Comparison of ENCODE assay signal across 21 cellular contexts in the genomic region with DNA sequence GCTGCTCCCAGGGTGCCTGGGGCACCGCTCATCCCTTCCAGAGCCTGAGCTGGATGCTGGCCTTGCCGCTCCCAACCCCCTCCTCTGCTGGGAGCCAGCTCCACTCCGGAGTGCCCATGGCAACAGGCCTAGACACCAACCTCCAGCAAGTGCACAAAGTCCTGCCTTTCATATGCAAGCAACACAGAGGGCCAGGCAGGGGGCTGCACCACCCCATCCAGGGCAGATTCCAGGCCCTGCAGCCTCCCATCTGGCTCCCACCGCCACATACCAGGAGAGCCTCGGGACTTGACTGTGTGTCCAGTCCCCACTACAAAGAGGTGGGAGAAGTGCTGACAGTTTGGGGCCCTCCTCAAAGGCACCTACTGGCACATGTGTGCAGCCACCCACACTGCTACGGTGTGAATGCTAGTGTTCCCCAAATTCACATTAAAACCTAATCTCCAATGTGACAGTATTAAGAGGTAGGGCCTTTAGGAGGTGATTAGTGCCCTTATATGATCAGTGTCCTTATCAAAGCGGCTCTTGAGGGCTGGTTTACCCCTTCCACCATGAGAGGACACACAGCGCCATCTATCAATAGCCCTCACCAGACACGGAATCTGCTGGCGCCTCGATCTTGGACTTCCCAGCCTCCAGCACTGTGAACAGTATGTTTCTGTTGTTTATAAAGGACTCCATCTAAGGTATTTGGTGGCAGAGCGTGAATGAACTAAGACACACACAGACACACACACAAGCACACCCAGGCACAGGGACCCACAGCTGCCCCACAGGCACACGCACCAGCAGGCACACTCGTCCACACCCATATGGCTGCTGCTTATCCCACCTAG. TPM values are rescaled to one million over a fixed set of nuclear protein-coding genes. Genes with fewer than 3 reads are reported as not detected.
DNase-seq lines count a peak whose midpoint lies in the region; ATAC-seq, FAIRE-seq and TF ChIP-seq lines count a peak whose summit lies in the region.
"Had no signal": no experiment of that assay in that cellular context is flagged by ENCODE, and none has a peak within 500 bp of the region (broad histone marks: within the 10 kb centered on the region; RNA-seq: fewer than 3 reads in every experiment).

No MANE protein-coding gene starts in this region.

- POLR2A ChIA-PET in HepG2 (lab: Yijun Ruan, JAX), result no interaction called here

- WGBS in esophagus muscularis mucosa, result 80% methylated on average over 9 of the region's 14 CpGs
- WGBS in HepG2 (ENCODE audit: low lambda C conversion rate), result 68% methylated on average over 9 of the region's 14 CpGs
- 82 to 90% (median 86%) methylated on average over 11 to 14 of the region's 14 CpGs for WGBS in spleen, 5 donors

- peak; percentile 23 for DNase-seq in NB4 (ENCODE audit: low read depth)
- no peak for DNase-seq in esophagus muscularis mucosa (ENCODE audit: extremely low spot score)
- DNase-seq in HepG2 (ENCODE audit: low spot score), result peak; percentile 76
- peak; percentile 51 for DNase-seq in spleen
- DNase-seq: activated CD4-positive, alpha-beta T cell treated with anti-CD3 and anti-CD28 coated beads, Interleukin-2, amount 10 ng/mL, durations not matched to agents 7 days and 5 days; activated naive CD8-positive, alpha-beta T cell treated with anti-CD3 and anti-CD28 coated beads, Interleukin-2, amount 50 U/mL, for 24 hours; activated T-cell treated with anti-CD3 and anti-CD28 coated beads, Interleukin-2, amount 50 U/mL, for 1 hour; mesendoderm; NCI-H2029 treated with DMSO at 0.1 percent for 48 hours; occipital lobe; stimulated activated CD4-positive, alpha-beta T cell treated with anti-CD3 and anti-CD28 coated beads, Interleukin-15, amount 100 ng/mL, for 24 hours; T1000; testis had no signal

- peaks cover 9% of the 10 kb centered on the region for H3K79me2 ChIP-seq in HepG2 (ENCODE audit: insufficient read depth, low read length)

- no peak for TF ChIP-seq CTCF in NB4 (IDR thresholded peaks at IDR 0.05; ENCODE audit: low read depth, low read length)
- TF ChIP-seq CTCF in esophagus muscularis mucosa (IDR thresholded peaks at IDR 0.05), result no peak
- peak; percentile 47 for TF ChIP-seq CTCF in HepG2 (CRISPR knock-in tag; IDR thresholded peaks at IDR 0.05)
- no peak for TF ChIP-seq CTCF in spleen (IDR thresholded peaks at IDR 0.05 in 8 of 11, conservative IDR thresholded peaks at IDR 0.05 in 3 of 11)

- no peak overlapping the region for H3K4me3 Mint-ChIP-seq in activated T-helper 17 cell treated with anti-CD3 and anti-CD28 coated beads, Interleukin-2, amount 50 U/mL, for 72 hours
- H3K4me3 Mint-ChIP-seq: activated CD4-positive, alpha-beta T cell treated with anti-CD3 and anti-CD28 coated beads, Interleukin-2, amount 10 ng/mL, durations not matched to agents 7 days and 5 days; activated naive CD8-positive, alpha-beta T cell treated with anti-CD3 and anti-CD28 coated beads, Interleukin-2, amount 50 U/mL, for 24 hours had no signal

- peak overlapping the region; percentile 59 for H3K4me2 ChIP-seq in HepG2 (ENCODE audit: low read depth, low read length)

- H3K27me3 ChIP-seq in esophagus muscularis mucosa (no peaks in the 10 kb centered on the region), HepG2 (ENCODE audit: control insufficient read depth in 1 of 2, insufficient read depth in 2 of 2, low read length in 2 of 2) (0 out of 5 replicates have a peak, but pooled peaks cover 0 to 1% of the 10 kb centered on the region in 2 experiments), spleen (replicated peaks in 1 of 7) (no peaks in the 10 kb centered on the region)
- H3K27me3 ChIP-seq: testis had no signal

- H3K4me1 Mint-ChIP-seq in activated T-helper 17 cell treated with anti-CD3 and anti-CD28 coated beads, Interleukin-2, amount 50 U/mL, for 72 hours, result no peaks in the 10 kb centered on the region
- H3K4me1 Mint-ChIP-seq: activated CD4-positive, alpha-beta T cell treated with anti-CD3 and anti-CD28 coated beads, Interleukin-2, amount 10 ng/mL, durations not matched to agents 7 days and 5 days; activated naive CD8-positive, alpha-beta T cell treated with anti-CD3 and anti-CD28 coated beads, Interleukin-2, amount 50 U/mL, for 24 hours had no signal

- TF ChIP-seq EP300 in esophagus muscularis mucosa (IDR thresholded peaks at IDR 0.05), result no peak
- no peak for TF ChIP-seq EP300 in HepG2 (IDR thresholded peaks at IDR 0.05; ENCODE audit: low read depth in 2 of 2, low read length in 2 of 2)
- TF ChIP-seq EP300 in HepG2 (CRISPR knock-in tag; IDR thresholded peaks at IDR 0.05; ENCODE audit: borderline replicate concordance), result no peak

- CTCF ChIA-PET in HepG2 (lab: Yijun Ruan, JAX; ENCODE audit: low intra/inter-chr PET ratio, low total read pairs), result no interaction called here

- peak; percentile 78 for FAIRE-seq in HepG2 (lab: Jason Lieb, UNC)
- FAIRE-seq: GM12878 had no signal

- no peak overlapping the region for H2AFZ ChIP-seq in HepG2 (ENCODE audit: low read length)

- intact Hi-C loops in esophagus muscularis mucosa (cut with DNase I) (no loop called here), HepG2 (cut with micrococcal nuclease; ENCODE audit: unreplicated experiment) (no loop called here), spleen (cut with DNase I; ENCODE audit: low total_unique reads) (no loop called here)

- H4K20me1 ChIP-seq in HepG2 (ENCODE audit: insufficient read depth, low read length), result no peaks in the 10 kb centered on the region; the same call in 1 of the 2 replicates

- H3K36me3 Mint-ChIP-seq in activated T-helper 17 cell treated with anti-CD3 and anti-CD28 coated beads, Interleukin-2, amount 50 U/mL, for 72 hours (ENCODE audit: low read depth), result no peaks in the 10 kb centered on the region

- no TSS peak for BruUV-seq in HepG2 (replicated peaks; lab: Mats Ljungman, UMichigan)

- H3K9ac ChIP-seq in HepG2 (ENCODE audit: insufficient read depth, low read depth, low read length), result peak overlapping the region; percentile 47; the same call in 1 of the 2 replicates

- H3K9me3 Mint-ChIP-seq in activated T-helper 17 cell treated with anti-CD3 and anti-CD28 coated beads, Interleukin-2, amount 50 U/mL, for 72 hours, result peaks cover 4% of the 10 kb centered on the region

- ATAC-seq in HepG2, result peak; percentile 95
- no peak for ATAC-seq in HG02970 (IDR thresholded peaks at IDR 0.05; ENCODE audit: low FRiP score, unreplicated experiment)
- no peak for ATAC-seq in activated T-helper 17 cell treated with anti-CD3 and anti-CD28 coated beads, Interleukin-2, amount 50 U/mL, for 72 hours (replicated peaks)
- no peak for ATAC-seq in GM18511 (IDR thresholded peaks at IDR 0.05; ENCODE audit: unreplicated experiment)
- no peak for ATAC-seq in GM19452 (IDR thresholded peaks at IDR 0.05; ENCODE audit: unreplicated experiment)
- ATAC-seq: activated naive CD8-positive, alpha-beta T cell treated with anti-CD3 and anti-CD28 coated beads, Interleukin-2, amount 50 U/mL, for 24 hours; esophagus mucosa; GM12878 had no signal

- H3K36me3 ChIP-seq in esophagus muscularis mucosa (no peaks in the 10 kb centered on the region), HepG2 (replicated peaks in 1 of 2; ENCODE audit: control insufficient read depth in 1 of 2, insufficient read depth in 2 of 2, low read length in 2 of 2) (peaks cover 1 to 7% of the 10 kb centered on the region in 2 experiments; a peak in 1 of 5 replicates), spleen (no peaks in the 10 kb centered on the region)

- no peak overlapping the region for H3K27ac Mint-ChIP-seq in activated T-helper 17 cell treated with anti-CD3 and anti-CD28 coated beads, Interleukin-2, amount 50 U/mL, for 72 hours
- H3K27ac Mint-ChIP-seq: activated naive CD8-positive, alpha-beta T cell treated with anti-CD3 and anti-CD28 coated beads, Interleukin-2, amount 50 U/mL, for 24 hours had no signal

- H3K4me3 ChIP-seq in NB4 (ENCODE audit: low read depth, low read length), result no peak overlapping the region
- H3K4me3 ChIP-seq in esophagus muscularis mucosa, result no peak overlapping the region
- H3K4me3 ChIP-seq in HepG2 (replicated peaks in 1 of 3; ENCODE audit: insufficient read depth in 1 of 3, low read depth in 2 of 3, low read length in 3 of 3), result peak overlapping the region in 1 of 3 experiments; percentile 22; a peak in 1 of 6 replicates
- H3K4me3 ChIP-seq in spleen, result no peak overlapping the region
- H3K4me3 ChIP-seq: coronary artery, GM12878, testis had no signal

- H3K4me1 ChIP-seq in esophagus muscularis mucosa (peaks cover 34 to 71% (median 64%) of the 10 kb centered on the region in 4 donors), HepG2 (ENCODE audit: insufficient read depth, low read length) (peaks cover 43% of the 10 kb centered on the region), spleen (peaks cover 0 to 49% (median 19%) of the 10 kb centered on the region in 6 donors)

- H3K9me3 ChIP-seq in esophagus muscularis mucosa, result peaks cover 0 to 5% (median 2%) of the 10 kb centered on the region in 4 donors
- peaks cover 14% of the 10 kb centered on the region for H3K9me3 ChIP-seq in HepG2 (ENCODE audit: low read length)
- peaks cover 5 to 27% (median 16%) of the 10 kb centered on the region in 8 donors for H3K9me3 ChIP-seq in spleen
- H3K9me3 ChIP-seq: testis had no signal

- TF ChIP-seq POLR2A in NB4 (IDR thresholded peaks at IDR 0.05; ENCODE audit: extremely low read depth, insufficient read length) (no peak), esophagus muscularis mucosa (IDR thresholded peaks at IDR 0.05; ENCODE audit: low read depth) (no peak), HepG2 (IDR thresholded peaks at IDR 0.05; ENCODE audit: insufficient read depth in 1 of 2, low read depth in 2 of 2, low read length in 2 of 2) (no peak), spleen (IDR thresholded peaks at IDR 0.05) (no peak)

- TF ChIP-seq RAD21 in HepG2 (CRISPR knock-in tag; IDR thresholded peaks at IDR 0.05), result peak; percentile 45; the same call in 1 of the 2 replicates

- no peaks in the 10 kb centered on the region for H3K27me3 Mint-ChIP-seq in activated T-helper 17 cell treated with anti-CD3 and anti-CD28 coated beads, Interleukin-2, amount 50 U/mL, for 72 hours
- H3K27me3 Mint-ChIP-seq: activated naive CD8-positive, alpha-beta T cell treated with anti-CD3 and anti-CD28 coated beads, Interleukin-2, amount 50 U/mL, for 24 hours had no signal

- H3K27ac ChIP-seq in esophagus muscularis mucosa (replicated peaks in 1 of 4), result peak overlapping the region in 3 of 4 donors; percentile 2 to 34 (median 8)
- peak overlapping the region; percentile 64 for H3K27ac ChIP-seq in HepG2 (ENCODE audit: extremely low read length, insufficient read depth, low read length)
- H3K27ac ChIP-seq in spleen, result peak overlapping the region in 3 of 8 donors; percentile 35 to 84 (median 78)
- H3K27ac ChIP-seq: C4-2B, testis had no signal

- in situ Hi-C loops in HepG2 (cut with HindIII; ENCODE audit: extremely low pct_ligation_motif_present, low pct_unique_long_range_greater_than_20kb), result no loop called here

RNA-seq across cellular contexts. Expression of gene ARVCF, which starts 16.2 kb away (rescaled TPM):
- 10 to 100 TPM; 31.1 to 55.8 (median 44.6) TPM for total RNA-seq in esophagus muscularis mucosa
- 10.4 and 17.7 TPM in 2 replicates for total RNA-seq in HepG2 (2016; rRNA removed; fragmentation: Illumina TruSeq; extraction: Trizol)
- total RNA-seq in HepG2 (2016; cell fraction: cytosol; rRNA removed; fragmentation: Illumina TruSeq; extraction: Trizol; ENCODE audit: low read depth), result 3.9 and 4.0 TPM in 2 replicates
- 8.1 and 18.0 TPM in 2 replicates for total RNA-seq in HepG2 (2016; cell fraction: insoluble cytoplasmic fraction; rRNA removed; fragmentation: Illumina TruSeq; extraction: Trizol)
- 3.8 and 4.0 TPM in 2 replicates for total RNA-seq in HepG2 (2016; cell fraction: membrane; rRNA removed; fragmentation: Illumina TruSeq; extraction: Trizol)
- total RNA-seq in HepG2 (2016; cell fraction: nucleus; rRNA removed; fragmentation: Illumina TruSeq; extraction: Trizol), result 20.2 and 20.4 TPM in 2 replicates
- 16.4 and 23.8 TPM in 2 replicates for polyA plus RNA-seq in HepG2 (2011; rRNA removed)
- polyA plus RNA-seq in HepG2 (2011; cell fraction: cytosol; rRNA removed), result 8.4 and 13.1 TPM in 2 replicates
- polyA plus RNA-seq in HepG2 (2011; cell fraction: nucleus; rRNA removed), result 152 and 182 TPM in 2 replicates
- polyA plus RNA-seq in HepG2 (2012), result 11.1 and 12.4 TPM in 2 replicates
- polyA plus RNA-seq in HepG2 (2016; cell fraction: cytosol; fragmentation: Illumina TruSeq; extraction: Trizol; ENCODE audit: low read depth), result 0.99 and 1.4 TPM in 2 replicates
- polyA plus RNA-seq in HepG2 (2016; cell fraction: insoluble cytoplasmic fraction; fragmentation: Illumina TruSeq; extraction: Trizol; ENCODE audit: low read depth), result 8.5 and 10.9 TPM in 2 replicates
- 2.0 and 2.3 TPM in 2 replicates for polyA plus RNA-seq in HepG2 (2016; cell fraction: membrane; fragmentation: Illumina TruSeq; extraction: Trizol; ENCODE audit: low read depth)
- 42.2 and 48.6 TPM in 2 replicates for polyA plus RNA-seq in HepG2 (2016; cell fraction: nucleus; fragmentation: Illumina TruSeq; extraction: Trizol; ENCODE audit: insufficient read depth, low read depth)
- polyA minus RNA-seq in HepG2 (2011; rRNA and poly(A)+ RNA removed; ENCODE audit: low replicate concordance), result 1.2 and 26.6 TPM in 2 replicates
- polyA minus RNA-seq in HepG2 (2011; cell fraction: cytosol; rRNA and poly(A)+ RNA removed), result 9.2 and 12.0 TPM in 2 replicates
- polyA minus RNA-seq in HepG2 (2011; cell fraction: nucleus; rRNA and poly(A)+ RNA removed), result 28.6 and 29.7 TPM in 2 replicates
- 10 to 100 TPM; 18.1 to 96.7 (median 29.5) TPM for total RNA-seq in spleen
- polyA plus RNA-seq in spleen, result 10 to 100 TPM in 2 of 3 donors, 1 to 10 TPM in 1; 9.4 to 42.5 (median 10.4) TPM
- total RNA-seq in activated T-helper 17 cell treated with anti-CD3 and anti-CD28 coated beads, Interleukin-2, amount 50 U/mL, for 72 hours, result 1 to 10 TPM; 1.0 to 1.2 TPM

RNA-seq across cellular contexts. Expression of gene TANGO2, which starts 20.4 kb away (rescaled TPM):
- total RNA-seq in esophagus muscularis mucosa, result 10 to 100 TPM; 37.1 to 44.4 (median 42.3) TPM
- 12.1 and 12.9 TPM in 2 replicates for total RNA-seq in HepG2 (2016; rRNA removed; fragmentation: Illumina TruSeq; extraction: Trizol)
- total RNA-seq in HepG2 (2016; cell fraction: cytosol; rRNA removed; fragmentation: Illumina TruSeq; extraction: Trizol; ENCODE audit: low read depth), result 7.0 and 7.5 TPM in 2 replicates
- 11.8 and 12.2 TPM in 2 replicates for total RNA-seq in HepG2 (2016; cell fraction: insoluble cytoplasmic fraction; rRNA removed; fragmentation: Illumina TruSeq; extraction: Trizol)
- total RNA-seq in HepG2 (2016; cell fraction: membrane; rRNA removed; fragmentation: Illumina TruSeq; extraction: Trizol), result 17.5 and 20.9 TPM in 2 replicates
- total RNA-seq in HepG2 (2016; cell fraction: nucleus; rRNA removed; fragmentation: Illumina TruSeq; extraction: Trizol), result 7.2 and 10.6 TPM in 2 replicates
- 14.8 and 20.8 TPM in 2 replicates for polyA plus RNA-seq in HepG2 (2011; rRNA removed)
- polyA plus RNA-seq in HepG2 (2011; cell fraction: cytosol; rRNA removed), result 17.4 and 18.3 TPM in 2 replicates
- 24.2 and 25.5 TPM in 2 replicates for polyA plus RNA-seq in HepG2 (2011; cell fraction: nucleus; rRNA removed)
- 5.0 and 9.6 TPM in 2 replicates for polyA plus RNA-seq in HepG2 (2012)
- polyA plus RNA-seq in HepG2 (2016; cell fraction: cytosol; fragmentation: Illumina TruSeq; extraction: Trizol; ENCODE audit: low read depth), result 8.1 TPM in 2 replicates
- 10.1 and 14.2 TPM in 2 replicates for polyA plus RNA-seq in HepG2 (2016; cell fraction: insoluble cytoplasmic fraction; fragmentation: Illumina TruSeq; extraction: Trizol; ENCODE audit: low read depth)
- polyA plus RNA-seq in HepG2 (2016; cell fraction: membrane; fragmentation: Illumina TruSeq; extraction: Trizol; ENCODE audit: low read depth), result 14.1 and 15.1 TPM in 2 replicates
- 17.4 and 18.4 TPM in 2 replicates for polyA plus RNA-seq in HepG2 (2016; cell fraction: nucleus; fragmentation: Illumina TruSeq; extraction: Trizol; ENCODE audit: insufficient read depth, low read depth)
- 34.8 and 39.9 TPM in 2 replicates for polyA minus RNA-seq in HepG2 (2011; rRNA and poly(A)+ RNA removed; ENCODE audit: low replicate concordance)
- polyA minus RNA-seq in HepG2 (2011; cell fraction: cytosol; rRNA and poly(A)+ RNA removed), result 9.8 and 10.9 TPM in 2 replicates
- 8.9 and 9.0 TPM in 2 replicates for polyA minus RNA-seq in HepG2 (2011; cell fraction: nucleus; rRNA and poly(A)+ RNA removed)
- 10 to 100 TPM; 35.9 to 72.2 (median 57.2) TPM for total RNA-seq in spleen
- 10 to 100 TPM; 18.7 to 30.9 (median 21.6) TPM for polyA plus RNA-seq in spleen
- 10 to 100 TPM; 19.3 to 28.2 TPM for total RNA-seq in activated T-helper 17 cell treated with anti-CD3 and anti-CD28 coated beads, Interleukin-2, amount 50 U/mL, for 72 hours

RNA-seq across cellular contexts. Expression of gene TXNRD2, which starts 58.8 kb away (rescaled TPM):
- total RNA-seq in esophagus muscularis mucosa (10 to 100 TPM; 12.9 to 27.2 (median 23.9) TPM), HepG2 (2016; rRNA removed; fragmentation: Illumina TruSeq; extraction: Trizol) (16.4 and 18.6 TPM in 2 replicates), spleen (10 to 100 TPM; 21.6 to 44.8 (median 34.9) TPM)
- 4.6 and 5.3 TPM in 2 replicates for total RNA-seq in HepG2 (2016; cell fraction: cytosol; rRNA removed; fragmentation: Illumina TruSeq; extraction: Trizol; ENCODE audit: low read depth)
- 16.6 and 20.5 TPM in 2 replicates for total RNA-seq in HepG2 (2016; cell fraction: insoluble cytoplasmic fraction; rRNA removed; fragmentation: Illumina TruSeq; extraction: Trizol)
- total RNA-seq in HepG2 (2016; cell fraction: membrane; rRNA removed; fragmentation: Illumina TruSeq; extraction: Trizol), result 7.4 and 8.1 TPM in 2 replicates
- 17.3 and 19.7 TPM in 2 replicates for total RNA-seq in HepG2 (2016; cell fraction: nucleus; rRNA removed; fragmentation: Illumina TruSeq; extraction: Trizol)
- polyA plus RNA-seq in HepG2 (2011; rRNA removed) (17.5 and 23.4 TPM in 2 replicates), spleen (10 to 100 TPM; 23.3 to 45.9 (median 45.0) TPM)
- 11.8 and 19.6 TPM in 2 replicates for polyA plus RNA-seq in HepG2 (2011; cell fraction: cytosol; rRNA removed)
- polyA plus RNA-seq in HepG2 (2011; cell fraction: nucleus; rRNA removed), result 74.7 and 94.3 TPM in 2 replicates
- polyA plus RNA-seq in HepG2 (2012), result 11.2 and 13.2 TPM in 2 replicates
- polyA plus RNA-seq in HepG2 (2016; cell fraction: cytosol; fragmentation: Illumina TruSeq; extraction: Trizol; ENCODE audit: low read depth), result 3.6 and 4.0 TPM in 2 replicates
- 17.8 and 20.1 TPM in 2 replicates for polyA plus RNA-seq in HepG2 (2016; cell fraction: insoluble cytoplasmic fraction; fragmentation: Illumina TruSeq; extraction: Trizol; ENCODE audit: low read depth)
- 5.9 and 6.5 TPM in 2 replicates for polyA plus RNA-seq in HepG2 (2016; cell fraction: membrane; fragmentation: Illumina TruSeq; extraction: Trizol; ENCODE audit: low read depth)
- 34.4 and 34.7 TPM in 2 replicates for polyA plus RNA-seq in HepG2 (2016; cell fraction: nucleus; fragmentation: Illumina TruSeq; extraction: Trizol; ENCODE audit: insufficient read depth, low read depth)
- polyA minus RNA-seq in HepG2 (2011; rRNA and poly(A)+ RNA removed; ENCODE audit: low replicate concordance), result 28.2 and 29.9 TPM in 2 replicates
- polyA minus RNA-seq in HepG2 (2011; cell fraction: cytosol; rRNA and poly(A)+ RNA removed), result 10.6 and 12.9 TPM in 2 replicates
- 24.5 and 27.3 TPM in 2 replicates for polyA minus RNA-seq in HepG2 (2011; cell fraction: nucleus; rRNA and poly(A)+ RNA removed)
- 10 to 100 TPM; 14.1 to 21.4 TPM for total RNA-seq in activated T-helper 17 cell treated with anti-CD3 and anti-CD28 coated beads, Interleukin-2, amount 50 U/mL, for 72 hours

RNA-seq across cellular contexts. Expression of gene COMT, which starts 58.9 kb away (rescaled TPM):
- 100 to 1,000 TPM; 141 to 231 (median 196) TPM for total RNA-seq in esophagus muscularis mucosa
- total RNA-seq in HepG2 (2016; rRNA removed; fragmentation: Illumina TruSeq; extraction: Trizol), result 144 and 162 TPM in 2 replicates
- total RNA-seq in HepG2 (2016; cell fraction: cytosol; rRNA removed; fragmentation: Illumina TruSeq; extraction: Trizol; ENCODE audit: low read depth), result 44.0 and 61.5 TPM in 2 replicates
- 127 and 167 TPM in 2 replicates for total RNA-seq in HepG2 (2016; cell fraction: insoluble cytoplasmic fraction; rRNA removed; fragmentation: Illumina TruSeq; extraction: Trizol)
- total RNA-seq in HepG2 (2016; cell fraction: membrane; rRNA removed; fragmentation: Illumina TruSeq; extraction: Trizol), result 60.4 and 90.3 TPM in 2 replicates
- 92.2 and 95.4 TPM in 2 replicates for total RNA-seq in HepG2 (2016; cell fraction: nucleus; rRNA removed; fragmentation: Illumina TruSeq; extraction: Trizol)
- polyA plus RNA-seq in HepG2 (2011; rRNA removed), result 156 and 194 TPM in 2 replicates
- polyA plus RNA-seq in HepG2 (2011; cell fraction: cytosol; rRNA removed), result 185 and 260 TPM in 2 replicates
- 192 TPM in 2 replicates for polyA plus RNA-seq in HepG2 (2011; cell fraction: nucleus; rRNA removed)
- 90.6 and 123 TPM in 2 replicates for polyA plus RNA-seq in HepG2 (2012)
- polyA plus RNA-seq in HepG2 (2016; cell fraction: cytosol; fragmentation: Illumina TruSeq; extraction: Trizol; ENCODE audit: low read depth), result 59.9 and 87.6 TPM in 2 replicates
- 139 and 159 TPM in 2 replicates for polyA plus RNA-seq in HepG2 (2016; cell fraction: insoluble cytoplasmic fraction; fragmentation: Illumina TruSeq; extraction: Trizol; ENCODE audit: low read depth)
- 62.3 and 85.6 TPM in 2 replicates for polyA plus RNA-seq in HepG2 (2016; cell fraction: membrane; fragmentation: Illumina TruSeq; extraction: Trizol; ENCODE audit: low read depth)
- polyA plus RNA-seq in HepG2 (2016; cell fraction: nucleus; fragmentation: Illumina TruSeq; extraction: Trizol; ENCODE audit: insufficient read depth, low read depth), result 155 and 158 TPM in 2 replicates
- 32.2 and 191 TPM in 2 replicates for polyA minus RNA-seq in HepG2 (2011; rRNA and poly(A)+ RNA removed; ENCODE audit: low replicate concordance)
- 76.6 and 84.9 TPM in 2 replicates for polyA minus RNA-seq in HepG2 (2011; cell fraction: cytosol; rRNA and poly(A)+ RNA removed)
- polyA minus RNA-seq in HepG2 (2011; cell fraction: nucleus; rRNA and poly(A)+ RNA removed), result 33.6 and 36.1 TPM in 2 replicates
- 100 to 1,000 TPM in 5 of 7 donors, 10 to 100 TPM in 2; 86.4 to 216 (median 116) TPM for total RNA-seq in spleen
- 10 to 100 TPM; 63.5 to 98.0 (median 86.1) TPM for polyA plus RNA-seq in spleen
- total RNA-seq in activated T-helper 17 cell treated with anti-CD3 and anti-CD28 coated beads, Interleukin-2, amount 50 U/mL, for 72 hours, result 100 to 1,000 TPM in 1 of 2 donors, 10 to 100 TPM in 1; 53.4 to 133 TPM
